15 cellular contexts compared by ENCODE assay signal in the genomic region with DNA sequence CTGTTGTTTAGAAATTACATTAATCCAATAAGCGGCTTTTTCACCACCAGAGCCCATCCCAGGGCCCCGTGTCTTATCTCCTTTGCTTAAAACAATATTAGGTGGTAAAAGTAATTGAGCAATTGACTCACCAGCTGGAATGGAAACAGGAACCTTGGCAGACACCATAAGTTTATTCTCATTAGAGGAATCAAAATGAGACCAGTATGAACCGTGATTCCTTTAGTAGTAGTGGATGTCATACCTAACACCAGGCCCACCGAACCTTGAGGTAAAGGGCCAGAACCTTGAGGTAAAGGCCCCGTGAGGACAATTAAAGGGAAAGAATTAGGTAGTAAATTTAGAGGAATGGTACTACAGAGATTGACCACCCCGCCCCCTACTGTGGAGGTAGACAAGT. TPM values are rescaled to one million over a fixed set of nuclear protein-coding genes. Genes with fewer than 3 reads are reported as not detected.
DNase-seq lines count a peak whose midpoint lies in the region; ATAC-seq lines count a peak whose summit lies in the region.
"Had no signal": no experiment of that assay in that cellular context is flagged by ENCODE, and none has a peak within 500 bp of the region (broad histone marks: within the 10 kb centered on the region; RNA-seq: fewer than 3 reads in every experiment).

No MANE protein-coding gene starts in this region.

- peak; percentile 63 for ATAC-seq in left lobe of liver
- no peak for ATAC-seq in GM19467 (IDR thresholded peaks at IDR 0.05; ENCODE audit: unreplicated experiment)
- ATAC-seq: GM12878 had no signal

- DNase-seq in NOMO-1 treated with DMSO at 0.1 percent for 48 hours (lab: John Stamatoyannopoulos, UW; ENCODE audit: unreplicated experiment) = peak; percentile 3
- no peak for DNase-seq in NOMO-1 (lab: John Stamatoyannopoulos, UW; ENCODE audit: unreplicated experiment in 2 of 2)
- peak; percentile 78 for DNase-seq in NCI-H82 (lab: John Stamatoyannopoulos, UW)
- DNase-seq in left lobe of liver (ENCODE audit: low spot score) = no peak
- no peak for DNase-seq in stimulated activated CD4-positive, alpha-beta T cell treated with anti-CD3 and anti-CD28 coated beads, Interleukin-15, amount 100 ng/mL, for 24 hours
- no peak for DNase-seq in glomerular visceral epithelial cell (ENCODE audit: extremely low spot score)
- DNase-seq: 8988T; AML-193; Calu3; CD4-positive, CD25-positive, alpha-beta regulatory T cell; DMS 273 treated with DMSO at 0.1 percent for 48 hours; GOT3; H9 had no signal

RNA-seq across cellular contexts. Expression of a gene that starts 16.5 kb away (rescaled TPM):
- 83.8 TPM for total RNA-seq in left lobe of liver

Comparison
In these comparisons a context has a peak if more than half of its experiments do, and no peak if none do; other contexts are left out.
1. DNase-seq: peak in NOMO-1 treated with DMSO at 0.1 percent for 48 hours (single experiment) and NCI-H82 (single experiment); none in NOMO-1 (0 of 2), left lobe of liver (single experiment), stimulated activated CD4-positive, alpha-beta T cell treated with anti-CD3 and anti-CD28 coated beads, Interleukin-15, amount 100 ng/mL, for 24 hours (single experiment) and glomerular visceral epithelial cell (single experiment).